ENCODE assay signal across 8 cellular contexts in genomic region chr2:172102858-172103359, GRCh38. TPM values are rescaled to one million over a fixed set of nuclear protein-coding genes. Genes with fewer than 3 reads are reported as not detected.
DNase-seq lines count a peak whose midpoint lies in the region; ATAC-seq lines count a peak whose summit lies in the region.

Gene DLX2 (minus strand): TSS chr2:172102900. CDS start chr2:172102538, 362 bp downstream.

- H3K27me3 ChIP-seq in esophagus (ENCODE audit: control insufficient read depth in 1 of 2, insufficient read depth in 2 of 2, low read length in 2 of 2) (peaks cover 0 to 66% of the 10 kb centered on the region in 2 donors), stomach smooth muscle (ENCODE audit: control insufficient read depth in 1 of 2, insufficient read depth in 2 of 2, low read length in 2 of 2) (peaks cover 80 to 98% of the 10 kb centered on the region in 2 donors)

- H3K4me3 ChIP-seq in esophagus (ENCODE audit: low read depth in 1 of 2, low read length in 2 of 2) (peak within 1 kb of the TSS; percentile 40 to 65), stomach smooth muscle (ENCODE audit: low read length in 2 of 2) (peak within 1 kb of the TSS; percentile 37 to 68)

- ATAC-seq in GM19455 (IDR thresholded peaks at IDR 0.05; ENCODE audit: unreplicated experiment) (peak; percentile 78), HG03520 (IDR thresholded peaks at IDR 0.05; ENCODE audit: unreplicated experiment) (peak; percentile 67)

- DNase-seq in COR-L47 (lab: John Stamatoyannopoulos, UW) (peak; percentile 99), NCI-H82 treated with DMSO at 0.1 percent for 48 hours (lab: John Stamatoyannopoulos, UW; ENCODE audit: unreplicated experiment) (peak; percentile 91), myocyte (ENCODE audit: low read depth) (peak; percentile 95)
- peak; percentile 86 for DNase-seq in activated CD8-positive, alpha-beta memory T cell treated with anti-CD3 and anti-CD28 coated beads for 24 hours

- H3K9ac ChIP-seq in stomach smooth muscle (ENCODE audit: low read length in 2 of 2) = no peak within 1 kb of the TSS

- H3K36me3 ChIP-seq in esophagus (ENCODE audit: control insufficient read depth in 2 of 2, insufficient read depth in 2 of 2, low read length in 1 of 2) (no peaks in the 10 kb centered on the region), stomach smooth muscle (ENCODE audit: control insufficient read depth in 2 of 2, insufficient read depth in 2 of 2, low read length in 2 of 2) (no peaks in the 10 kb centered on the region)

- peaks cover 0 to 7% of the 10 kb centered on the region in 2 donors for H3K9me3 ChIP-seq in esophagus (ENCODE audit: control insufficient read depth in 2 of 2, insufficient read depth in 1 of 2, low read depth in 1 of 2, low read length in 1 of 2)
- H3K9me3 ChIP-seq in stomach smooth muscle (ENCODE audit: control insufficient read depth in 2 of 2, low read length in 2 of 2) = peaks cover 0 to 2% of the 10 kb centered on the region in 2 donors

- no peak within 1 kb of the TSS for H3K27ac ChIP-seq in esophagus (ENCODE audit: low read depth in 2 of 2, low read length in 1 of 2)
- no peak within 1 kb of the TSS for H3K27ac ChIP-seq in stomach smooth muscle (ENCODE audit: low read length)

- H3K4me1 ChIP-seq in esophagus (ENCODE audit: control insufficient read depth in 2 of 2, insufficient read depth in 2 of 2, low read length in 1 of 2) (peaks cover 11 to 35% of the 10 kb centered on the region in 2 donors), stomach smooth muscle (ENCODE audit: control insufficient read depth, insufficient read depth, low read length) (peaks cover 54% of the 10 kb centered on the region)

- WGBS in esophagus, 2 donors = 2% methylated on average over 36 of the region's 36 CpGs

RNA-seq across cellular contexts. Expression of gene DLX2, which starts in this region (rescaled TPM):
- not detected for polyA plus RNA-seq in esophagus
- 0.47 and 0.67 TPM in 2 replicates for total RNA-seq in myocyte
- polyA plus RNA-seq in myocyte (2012) = 0.54 TPM

Comparison
In these comparisons a context has a peak if more than half of its experiments do, and no peak if none do; other contexts are left out.
1. Peak in DNase-seq in myocyte; RNA of the gene not detected or under 1 TPM.